1 cellular context compared by ENCODE assay signal in the genomic region with DNA sequence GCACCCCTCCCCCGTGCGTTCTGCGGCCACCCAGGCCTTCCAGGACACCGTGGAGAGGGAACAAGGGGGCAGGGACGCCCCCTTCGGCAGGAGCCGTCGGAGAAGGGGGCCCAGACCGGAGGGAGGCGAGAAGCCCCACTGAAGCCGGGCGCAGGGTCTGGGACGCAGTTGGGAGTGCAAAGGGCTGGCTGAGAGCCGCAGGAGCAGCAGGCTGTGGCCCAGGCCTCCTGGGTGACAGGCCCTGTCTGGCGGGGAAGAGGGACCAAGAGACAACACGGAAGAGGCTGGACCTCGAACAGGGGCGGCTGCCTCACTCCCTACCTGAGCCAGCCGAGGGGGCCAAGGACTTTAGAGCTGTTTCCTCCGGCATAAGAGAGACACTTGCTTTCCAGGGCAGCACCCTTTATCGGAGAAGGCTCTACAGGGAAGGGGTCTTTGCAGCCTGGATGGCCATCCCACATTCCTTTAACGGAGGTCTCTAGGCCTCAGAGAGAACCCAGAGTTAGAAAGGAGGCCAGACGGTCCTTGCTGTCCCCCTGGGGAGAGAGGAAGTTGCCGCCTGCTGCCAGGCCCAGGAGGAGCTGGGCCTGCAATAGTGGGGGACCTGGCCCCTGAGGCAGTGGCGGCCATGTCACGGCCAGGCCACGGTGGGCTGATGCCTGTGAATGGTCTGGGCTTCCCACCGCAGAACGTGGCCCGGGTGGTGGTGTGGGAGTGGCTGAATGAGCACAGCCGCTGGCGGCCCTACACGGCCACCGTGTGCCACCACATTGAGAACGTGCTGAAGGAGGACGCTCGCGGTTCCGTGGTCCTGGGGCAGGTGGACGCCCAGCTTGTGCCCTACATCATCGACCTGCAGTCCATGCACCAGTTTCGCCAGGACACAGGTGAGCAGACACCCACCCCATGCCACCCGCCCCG.
TF ChIP-seq lines count a peak whose summit lies in the region.

No MANE protein-coding gene starts in this region.

TF ChIP-seq in K562, 482 proteins besides CTCF, POLR2A, EP300 and RAD21 (continued from another document):
- TF ChIP-seq, protein P1, sequence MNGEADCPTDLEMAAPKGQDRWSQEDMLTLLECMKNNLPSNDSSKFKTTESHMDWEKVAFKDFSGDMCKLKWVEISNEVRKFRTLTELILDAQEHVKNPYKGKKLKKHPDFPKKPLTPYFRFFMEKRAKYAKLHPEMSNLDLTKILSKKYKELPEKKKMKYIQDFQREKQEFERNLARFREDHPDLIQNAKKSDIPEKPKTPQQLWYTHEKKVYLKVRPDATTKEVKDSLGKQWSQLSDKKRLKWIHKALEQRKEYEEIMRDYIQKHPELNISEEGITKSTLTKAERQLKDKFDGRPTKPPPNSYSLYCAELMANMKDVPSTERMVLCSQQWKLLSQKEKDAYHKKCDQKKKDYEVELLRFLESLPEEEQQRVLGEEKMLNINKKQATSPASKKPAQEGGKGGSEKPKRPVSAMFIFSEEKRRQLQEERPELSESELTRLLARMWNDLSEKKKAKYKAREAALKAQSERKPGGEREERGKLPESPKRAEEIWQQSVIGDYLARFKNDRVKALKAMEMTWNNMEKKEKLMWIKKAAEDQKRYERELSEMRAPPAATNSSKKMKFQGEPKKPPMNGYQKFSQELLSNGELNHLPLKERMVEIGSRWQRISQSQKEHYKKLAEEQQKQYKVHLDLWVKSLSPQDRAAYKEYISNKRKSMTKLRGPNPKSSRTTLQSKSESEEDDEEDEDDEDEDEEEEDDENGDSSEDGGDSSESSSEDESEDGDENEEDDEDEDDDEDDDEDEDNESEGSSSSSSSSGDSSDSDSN (IDR thresholded peaks at IDR 0.05; ENCODE audit: borderline replicate concordance in 1 of 2, low read depth in 2 of 2, low read length in 2 of 2): 0 out of 4 replicates have a peak, but pooled peaks of 1 of the 2 experiments have one; percentile 27
- TF ChIP-seq, protein P2, sequence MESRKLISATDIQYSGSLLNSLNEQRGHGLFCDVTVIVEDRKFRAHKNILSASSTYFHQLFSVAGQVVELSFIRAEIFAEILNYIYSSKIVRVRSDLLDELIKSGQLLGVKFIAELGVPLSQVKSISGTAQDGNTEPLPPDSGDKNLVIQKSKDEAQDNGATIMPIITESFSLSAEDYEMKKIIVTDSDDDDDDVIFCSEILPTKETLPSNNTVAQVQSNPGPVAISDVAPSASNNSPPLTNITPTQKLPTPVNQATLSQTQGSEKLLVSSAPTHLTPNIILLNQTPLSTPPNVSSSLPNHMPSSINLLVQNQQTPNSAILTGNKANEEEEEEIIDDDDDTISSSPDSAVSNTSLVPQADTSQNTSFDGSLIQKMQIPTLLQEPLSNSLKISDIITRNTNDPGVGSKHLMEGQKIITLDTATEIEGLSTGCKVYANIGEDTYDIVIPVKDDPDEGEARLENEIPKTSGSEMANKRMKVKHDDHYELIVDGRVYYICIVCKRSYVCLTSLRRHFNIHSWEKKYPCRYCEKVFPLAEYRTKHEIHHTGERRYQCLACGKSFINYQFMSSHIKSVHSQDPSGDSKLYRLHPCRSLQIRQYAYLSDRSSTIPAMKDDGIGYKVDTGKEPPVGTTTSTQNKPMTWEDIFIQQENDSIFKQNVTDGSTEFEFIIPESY (CRISPR knock-in tag; IDR thresholded peaks at IDR 0.05): no peak
- no peak for TF ChIP-seq FOSL1 (tag; conservative IDR thresholded peaks at IDR 0.05)
